In the genomic region with DNA sequence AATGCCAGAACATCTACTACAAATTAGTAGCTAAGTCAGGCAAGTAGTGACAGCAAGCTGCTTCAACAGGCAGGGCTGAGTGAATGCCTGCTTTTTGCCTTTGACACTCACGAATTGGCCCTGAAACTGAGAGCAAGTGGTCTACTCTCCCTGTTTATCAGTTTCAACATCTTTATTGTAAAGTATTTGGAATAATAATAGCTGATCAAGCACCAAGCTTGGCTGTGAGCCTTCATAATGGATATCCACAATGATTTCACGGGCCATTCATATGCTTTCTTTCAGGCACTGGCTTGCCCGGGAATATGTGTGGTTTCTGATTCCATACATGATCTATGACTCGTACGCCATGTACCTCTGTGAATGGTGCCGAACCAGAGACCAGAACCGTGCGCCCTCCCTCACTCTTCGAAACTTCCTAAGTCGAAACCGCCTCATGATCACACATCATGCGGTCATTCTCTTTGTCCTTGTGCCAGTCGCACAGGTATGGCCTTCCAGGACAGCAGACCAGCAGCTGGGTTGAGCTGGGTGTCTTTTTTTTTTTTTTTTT, we compare ENCODE assay signal across 25 cellular contexts.
"Had no signal": no experiment of that assay in that cellular context is flagged by ENCODE, and none has a peak within 500 bp of the region (broad histone marks: within the 10 kb centered on the region; RNA-seq: fewer than 3 reads in every experiment).

No MANE protein-coding gene starts in this region.

- ATAC-seq: activated T-cell treated with anti-CD3 and anti-CD28 coated beads, Interleukin-2, amount 50 U/mL, for 4 hours; T-helper 17 cell; WTC11 had no signal

- H3K4me3 Mint-ChIP-seq: activated CD4-positive, alpha-beta memory T cell treated with anti-CD3 and anti-CD28 coated beads for 36 hours; activated CD4-positive, alpha-beta T cell treated with anti-CD3 and anti-CD28 coated beads, Interleukin-2, amount 10 ng/mL, durations not matched to agents 24 days and 14 days; activated naive CD4-positive, alpha-beta T cell treated with anti-CD3 and anti-CD28 coated beads for 36 hours; activated naive CD8-positive, alpha-beta T cell; activated T-cell treated with anti-CD3 and anti-CD28 coated beads, Interleukin-2, amount 50 U/mL, for 4 hours; T-helper 17 cell; WTC11 had no signal

- H3K9me3 ChIP-seq: Peyer's patch had no signal

- H3K27ac Mint-ChIP-seq: activated CD4-positive, alpha-beta memory T cell treated with anti-CD3 and anti-CD28 coated beads for 36 hours; activated naive CD4-positive, alpha-beta T cell treated with anti-CD3 and anti-CD28 coated beads for 36 hours; activated naive CD8-positive, alpha-beta T cell; T-helper 17 cell had no signal

- H3K9me3 Mint-ChIP-seq: activated CD4-positive, alpha-beta memory T cell treated with anti-CD3 and anti-CD28 coated beads for 36 hours; activated CD4-positive, alpha-beta T cell treated with anti-CD3 and anti-CD28 coated beads, Interleukin-2, amount 10 ng/mL, durations not matched to agents 24 days and 14 days; activated naive CD4-positive, alpha-beta T cell treated with anti-CD3 and anti-CD28 coated beads for 36 hours; activated T-cell treated with anti-CD3 and anti-CD28 coated beads, Interleukin-2, amount 50 U/mL, for 4 hours; WTC11 had no signal

- DNase-seq: activated CD4-positive, alpha-beta memory T cell treated with anti-CD3 and anti-CD28 coated beads for 36 hours; activated CD4-positive, alpha-beta T cell treated with anti-CD3 and anti-CD28 coated beads for 1 hour; activated CD4-positive, alpha-beta T cell treated with anti-CD3 and anti-CD28 coated beads, Interleukin-2, amount 10 ng/mL, durations not matched to agents 24 days and 14 days; activated CD8-positive, alpha-beta memory T cell treated with anti-CD3 and anti-CD28 coated beads for 24 hours; activated effector memory CD4-positive, alpha-beta T cell treated with anti-CD3 and anti-CD28 coated beads, Interleukin-2, amount 50 U/mL, for 16 hours; activated naive CD4-positive, alpha-beta T cell treated with anti-CD3 and anti-CD28 coated beads for 36 hours; activated T-cell treated with anti-CD3 and anti-CD28 coated beads, Interleukin-2, amount 50 U/mL, for 4 hours; brain microvascular endothelial cell; caudate nucleus; KG1; NCI-H1092; NCI-H1417 treated with DMSO at 0.1 percent for 48 hours; NCI-H1694 treated with DMSO at 0.1 percent for 48 hours; NCI-H2029 treated with DMSO at 0.1 percent for 48 hours; NCI-H345; NCI-H510A; NCI-H526 treated with DMSO at 0.1 percent for 48 hours; NCI-H82; OCI-M1; Peyer's patch; SIG-M5; T-helper 17 cell; T-helper 9 cell had no signal

- H3K27me3 ChIP-seq: brain microvascular endothelial cell, Peyer's patch had no signal

- H3K4me3 ChIP-seq: Peyer's patch had no signal

- H3K27ac ChIP-seq: brain microvascular endothelial cell, Peyer's patch had no signal

- H3K27me3 Mint-ChIP-seq: activated CD4-positive, alpha-beta memory T cell treated with anti-CD3 and anti-CD28 coated beads for 36 hours; activated CD4-positive, alpha-beta T cell treated with anti-CD3 and anti-CD28 coated beads, Interleukin-2, amount 10 ng/mL, durations not matched to agents 24 days and 14 days; activated naive CD8-positive, alpha-beta T cell; T-helper 17 cell had no signal
